ENCODE assay signal across 20 cellular contexts in genomic region chr18:11750581-11751304, GRCh38.
DNase-seq lines count a peak whose midpoint lies in the region; ATAC-seq, FAIRE-seq and TF ChIP-seq lines count a peak whose summit lies in the region.
"Had no signal": no experiment of that assay in that cellular context is flagged by ENCODE, and none has a peak within 500 bp of the region (broad histone marks: within the 10 kb centered on the region; RNA-seq: fewer than 3 reads in every experiment).

No MANE protein-coding gene starts in this region.

- H3K4me1 Mint-ChIP-seq in astrocyte (ENCODE audit: low read depth, unreplicated experiment): no peaks in the 10 kb centered on the region
- H3K4me1 Mint-ChIP-seq in progenitor cell of endocrine pancreas (ENCODE audit: low read depth): peaks cover 7% of the 10 kb centered on the region

- H3K27ac Mint-ChIP-seq in astrocyte (ENCODE audit: unreplicated experiment): peak overlapping the region; percentile 10
- H3K27ac Mint-ChIP-seq in progenitor cell of endocrine pancreas: peak overlapping the region; percentile 25
- H3K27ac Mint-ChIP-seq: stimulated activated effector memory CD8-positive, alpha-beta T cell treated with anti-CD3 and anti-CD28 coated beads, Interleukin-12 subunit alpha, Interleukin-12 subunit beta, amount 100 ng/mL, for 72 hours had no signal

- H3K4me1 ChIP-seq in HUES6 (ENCODE audit: control insufficient read depth, insufficient read depth, low read length) (peaks cover 10% of the 10 kb centered on the region; the same call in 1 of the 2 replicates), astrocyte (ENCODE audit: insufficient read depth, low read length) (no peaks in the 10 kb centered on the region), iPS-20b (ENCODE audit: insufficient read depth, low read length) (peaks cover 5% of the 10 kb centered on the region; the same call in 1 of the 2 replicates)
- H3K4me1 ChIP-seq: breast epithelium, pancreas had no signal

- peak overlapping the region; percentile 50 for H3K4me3 Mint-ChIP-seq in astrocyte (ENCODE audit: unreplicated experiment)
- H3K4me3 Mint-ChIP-seq in progenitor cell of endocrine pancreas (ENCODE audit: low read depth): no peak overlapping the region
- H3K4me3 Mint-ChIP-seq: stimulated activated effector memory CD8-positive, alpha-beta T cell treated with anti-CD3 and anti-CD28 coated beads, Interleukin-12 subunit alpha, Interleukin-12 subunit beta, amount 100 ng/mL, for 72 hours had no signal

- H3K4me3 ChIP-seq in HUES6 (ENCODE audit: low read depth, low read length) (peak overlapping the region; percentile 65), astrocyte (ENCODE audit: insufficient read depth, low read depth, low read length) (no peak overlapping the region), iPS-20b (ENCODE audit: low read length) (peak overlapping the region; percentile 70; the same call in 1 of the 2 replicates)
- H3K4me3 ChIP-seq: mucosa of descending colon had no signal

- TF ChIP-seq CTCF in astrocyte (IDR thresholded peaks at IDR 0.05; ENCODE audit: insufficient read depth, low read depth, low read length): no peak
- TF ChIP-seq CTCF in progenitor cell of endocrine pancreas (IDR thresholded peaks at IDR 0.05; ENCODE audit: unreplicated experiment): no peak

- no peaks in the 10 kb centered on the region for H3K79me2 ChIP-seq in astrocyte (ENCODE audit: insufficient read depth, low read length)

- H4K20me1 ChIP-seq in astrocyte (ENCODE audit: insufficient read depth, low read length): no peaks in the 10 kb centered on the region

- peaks cover 9% of the 10 kb centered on the region for H3K9me3 Mint-ChIP-seq in astrocyte (ENCODE audit: unreplicated experiment)
- peaks cover 4% of the 10 kb centered on the region for H3K9me3 Mint-ChIP-seq in progenitor cell of endocrine pancreas (ENCODE audit: low read depth)
- H3K9me3 Mint-ChIP-seq: stimulated activated effector memory CD8-positive, alpha-beta T cell treated with anti-CD3 and anti-CD28 coated beads, Interleukin-12 subunit alpha, Interleukin-12 subunit beta, amount 100 ng/mL, for 72 hours had no signal

- no peak overlapping the region for H3K9ac ChIP-seq in HUES6 (ENCODE audit: low read length)
- H3K9ac ChIP-seq in astrocyte (ENCODE audit: low read length): no peak overlapping the region
- no peak overlapping the region for H3K9ac ChIP-seq in iPS-20b (ENCODE audit: low read depth, low read length)

- H3K27me3 Mint-ChIP-seq in astrocyte (ENCODE audit: low read depth, unreplicated experiment): peaks cover 47% of the 10 kb centered on the region
- peaks cover 54% of the 10 kb centered on the region for H3K27me3 Mint-ChIP-seq in progenitor cell of endocrine pancreas

- no peaks in the 10 kb centered on the region for H3K9me3 ChIP-seq in HUES6 (ENCODE audit: control insufficient read depth, insufficient read depth, low read depth, low read length)
- H3K9me3 ChIP-seq in astrocyte (ENCODE audit: insufficient read depth, low read depth, low read length): no peaks in the 10 kb centered on the region
- no peaks in the 10 kb centered on the region for H3K9me3 ChIP-seq in iPS-20b (ENCODE audit: insufficient read depth, low read depth, low read length)
- H3K9me3 ChIP-seq: breast epithelium, left lung, mucosa of descending colon, pancreas, tibial nerve had no signal

- H3K36me3 Mint-ChIP-seq in astrocyte (ENCODE audit: low read depth, unreplicated experiment) (peaks cover 2% of the 10 kb centered on the region), progenitor cell of endocrine pancreas (ENCODE audit: insufficient read depth) (peaks cover 3% of the 10 kb centered on the region)
- H3K36me3 Mint-ChIP-seq: stimulated activated effector memory CD8-positive, alpha-beta T cell treated with anti-CD3 and anti-CD28 coated beads, Interleukin-12 subunit alpha, Interleukin-12 subunit beta, amount 100 ng/mL, for 72 hours had no signal

- no peak for ATAC-seq in GM21367 (IDR thresholded peaks at IDR 0.05; ENCODE audit: unreplicated experiment)
- ATAC-seq in HG03460 (IDR thresholded peaks at IDR 0.05; ENCODE audit: unreplicated experiment): no peak
- no peak for ATAC-seq in HG03442 (IDR thresholded peaks at IDR 0.05; ENCODE audit: unreplicated experiment)
- ATAC-seq: stimulated activated effector memory CD8-positive, alpha-beta T cell treated with anti-CD3 and anti-CD28 coated beads, Interleukin-12 subunit alpha, Interleukin-12 subunit beta, amount 100 ng/mL, for 72 hours had no signal

- H3K4me2 ChIP-seq in astrocyte (ENCODE audit: low read length): no peak overlapping the region

- H3K36me3 ChIP-seq in HUES6 (ENCODE audit: control insufficient read depth, insufficient read depth, low read length) (no peaks in the 10 kb centered on the region), astrocyte (ENCODE audit: insufficient read depth, low read length) (no peaks in the 10 kb centered on the region), iPS-20b (ENCODE audit: insufficient read depth, low read depth, low read length) (no peaks in the 10 kb centered on the region)
- H3K36me3 ChIP-seq: breast epithelium, left lung, pancreas, tibial nerve had no signal

- H3K27ac ChIP-seq in HUES6 (ENCODE audit: low read depth, low read length) (no peak overlapping the region), astrocyte (ENCODE audit: low read depth, low read length) (no peak overlapping the region), iPS-20b (ENCODE audit: low read length) (no peak overlapping the region)
- H3K27ac ChIP-seq: breast epithelium, left lung, pancreas, tibial nerve, VCaP had no signal

- H3K27me3 ChIP-seq in HUES6 (ENCODE audit: control insufficient read depth, insufficient read depth, low read length) (peaks cover 45% of the 10 kb centered on the region), astrocyte (ENCODE audit: insufficient read depth, low read length) (peaks cover 43% of the 10 kb centered on the region), iPS-20b (ENCODE audit: insufficient read depth, low read length) (peaks cover 50% of the 10 kb centered on the region)

- H2AFZ ChIP-seq in astrocyte (ENCODE audit: low read depth, low read length): no peak overlapping the region

- FAIRE-seq in astrocyte (lab: Jason Lieb, UNC): no peak
- FAIRE-seq: pancreas had no signal

- DNase-seq in astrocyte (ENCODE audit: low read depth) (no peak), progenitor cell of endocrine pancreas (ENCODE audit: low spot score, unreplicated experiment) (no peak)
- DNase-seq: activated CD4-positive, alpha-beta T cell treated with anti-CD3 and anti-CD28 coated beads, Interleukin-2, amount 50 U/mL, for 48 hours; activated naive CD4-positive, alpha-beta T cell treated with anti-CD3 and anti-CD28 coated beads, Interleukin-2, amount 50 U/mL, for 16 hours; COR-L47; erythroblast; left lung; mucosa of descending colon; NCI-H1105 treated with DMSO at 0.1 percent for 48 hours; NCI-H524 treated with DMSO at 0.1 percent for 48 hours had no signal
